1 cellular context compared by ENCODE assay signal in the genomic region with DNA sequence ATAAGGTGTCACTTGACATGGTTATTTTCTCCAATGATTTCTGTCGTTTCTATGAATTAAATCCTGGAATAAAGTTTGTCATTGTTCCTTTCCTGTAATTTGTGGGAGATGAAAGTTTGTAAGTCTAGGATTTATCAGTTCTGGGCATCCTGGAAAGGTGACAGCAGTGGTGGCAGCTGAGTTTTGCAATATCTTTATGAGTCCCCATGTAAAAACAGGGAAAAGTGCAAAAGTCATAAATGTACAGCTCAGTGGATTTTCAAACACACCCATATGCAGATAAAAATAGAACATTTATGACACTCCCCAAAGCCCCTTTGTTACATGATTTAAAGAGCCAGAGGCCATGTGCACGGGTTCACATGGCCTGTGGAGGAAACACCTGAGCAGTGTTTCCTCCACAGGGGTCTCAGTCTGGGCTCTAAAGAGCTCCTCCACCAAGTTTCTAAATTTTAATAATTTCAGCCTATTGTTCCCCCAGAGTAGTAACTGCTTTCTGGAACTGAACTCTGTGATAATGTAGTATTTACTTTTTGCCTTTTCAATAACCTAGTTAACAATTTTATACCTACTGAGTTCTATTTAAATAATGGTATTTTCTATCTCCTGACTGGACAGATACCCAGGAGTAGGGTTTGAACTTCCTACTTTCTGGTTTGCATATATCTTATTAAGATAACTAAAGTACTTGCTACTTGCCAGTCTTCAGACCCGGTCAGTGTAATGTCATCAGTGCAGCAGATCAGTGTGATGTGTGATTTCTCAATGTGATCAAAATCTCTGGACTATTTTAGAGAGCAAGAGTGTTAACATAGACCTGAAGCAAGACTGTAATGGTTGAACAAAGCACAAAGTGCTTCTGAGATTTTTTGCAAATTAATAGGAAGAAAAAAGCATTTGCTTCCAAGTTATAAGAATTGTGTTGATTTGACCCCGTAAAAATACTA.
TF ChIP-seq lines count a peak whose summit lies in the region.

No MANE protein-coding gene starts in this region.

TF ChIP-seq in K562, 482 proteins besides CTCF, POLR2A, EP300 and RAD21:
- TF ChIP-seq, protein P1, sequence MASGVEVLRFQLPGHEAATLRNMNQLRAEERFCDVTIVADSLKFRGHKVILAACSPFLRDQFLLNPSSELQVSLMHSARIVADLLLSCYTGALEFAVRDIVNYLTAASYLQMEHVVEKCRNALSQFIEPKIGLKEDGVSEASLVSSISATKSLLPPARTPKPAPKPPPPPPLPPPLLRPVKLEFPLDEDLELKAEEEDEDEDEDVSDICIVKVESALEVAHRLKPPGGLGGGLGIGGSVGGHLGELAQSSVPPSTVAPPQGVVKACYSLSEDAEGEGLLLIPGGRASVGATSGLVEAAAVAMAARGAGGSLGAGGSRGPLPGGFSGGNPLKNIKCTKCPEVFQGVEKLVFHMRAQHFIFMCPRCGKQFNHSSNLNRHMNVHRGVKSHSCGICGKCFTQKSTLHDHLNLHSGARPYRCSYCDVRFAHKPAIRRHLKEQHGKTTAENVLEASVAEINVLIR (CRISPR knock-in tag; IDR thresholded peaks at IDR 0.05), result no peak
- TF ChIP-seq CEBPB (tag; IDR thresholded peaks at IDR 0.05), result peak; percentile 57; the same call in 1 of the 2 replicates
- TF ChIP-seq, protein P2, sequence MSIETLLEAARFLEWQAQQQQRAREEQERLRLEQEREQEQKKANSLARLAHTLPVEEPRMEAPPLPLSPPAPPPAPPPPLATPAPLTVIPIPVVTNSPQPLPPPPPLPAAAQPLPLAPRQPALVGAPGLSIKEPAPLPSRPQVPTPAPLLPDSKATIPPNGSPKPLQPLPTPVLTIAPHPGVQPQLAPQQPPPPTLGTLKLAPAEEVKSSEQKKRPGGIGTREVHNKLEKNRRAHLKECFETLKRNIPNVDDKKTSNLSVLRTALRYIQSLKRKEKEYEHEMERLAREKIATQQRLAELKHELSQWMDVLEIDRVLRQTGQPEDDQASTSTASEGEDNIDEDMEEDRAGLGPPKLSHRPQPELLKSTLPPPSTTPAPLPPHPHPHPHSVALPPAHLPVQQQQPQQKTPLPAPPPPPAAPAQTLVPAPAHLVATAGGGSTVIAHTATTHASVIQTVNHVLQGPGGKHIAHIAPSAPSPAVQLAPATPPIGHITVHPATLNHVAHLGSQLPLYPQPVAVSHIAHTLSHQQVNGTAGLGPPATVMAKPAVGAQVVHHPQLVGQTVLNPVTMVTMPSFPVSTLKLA (conservative IDR thresholded peaks at IDR 0.05), result peak; percentile 22 to 51; a peak in 1 of 4 replicates
